ENCODE assay signal across 24 cellular contexts in the genomic region with DNA sequence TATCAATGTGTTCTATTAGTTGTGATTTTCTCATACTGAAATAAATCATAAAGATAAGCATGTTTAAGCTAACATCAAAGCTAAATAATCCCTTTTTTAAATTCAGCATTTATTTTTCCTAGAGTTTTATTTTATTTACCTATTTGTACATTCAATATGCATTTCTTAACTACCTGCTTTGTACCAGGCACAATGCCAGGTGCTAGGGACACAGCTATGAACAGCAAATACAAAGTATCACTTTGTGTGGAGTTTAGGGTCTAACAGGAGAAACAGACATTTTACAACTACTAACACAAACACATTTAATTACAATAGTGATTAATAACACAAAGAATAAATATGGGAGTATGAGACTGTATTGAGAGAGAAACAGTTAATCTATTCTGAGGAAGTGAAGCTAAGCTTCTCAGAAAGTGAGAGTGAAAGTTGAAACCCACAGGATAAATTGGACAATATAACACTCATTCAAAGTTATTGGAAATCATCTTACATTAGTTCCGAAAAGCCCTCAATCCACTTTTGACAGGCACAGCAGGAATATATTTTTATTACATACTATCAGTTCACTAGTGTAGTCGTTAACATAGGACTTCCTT.
A peak's percentile ranks its signal among the peaks of the same experiment; 100 is the strongest.
DNase-seq lines count a peak whose midpoint lies in the region; ATAC-seq, FAIRE-seq and TF ChIP-seq lines count a peak whose summit lies in the region.
"Had no signal": no experiment of that assay in that cellular context is flagged by ENCODE, and none has a peak within 500 bp of the region (broad histone marks: within the 10 kb centered on the region; RNA-seq: fewer than 3 reads in every experiment).

No MANE protein-coding gene starts in this region.

- no peaks in the 10 kb centered on the region for H3K9me3 Mint-ChIP-seq in astrocyte (ENCODE audit: unreplicated experiment)

- no peaks in the 10 kb centered on the region for H3K79me2 ChIP-seq in astrocyte (ENCODE audit: insufficient read depth, low read length)

- intact Hi-C loops in dorsolateral prefrontal cortex (cut with DNase I): no loop called here

- peaks cover 24% of the 10 kb centered on the region for H3K4me1 Mint-ChIP-seq in astrocyte (ENCODE audit: low read depth, unreplicated experiment)
- H3K4me1 Mint-ChIP-seq: B cell; CD4-positive, CD25-positive, alpha-beta regulatory T cell had no signal

- no peak overlapping the region for H3K9ac ChIP-seq in astrocyte (ENCODE audit: low read length)
- H3K9ac ChIP-seq: GM23248 had no signal

- peak; percentile 50 for ATAC-seq in HG03432 (IDR thresholded peaks at IDR 0.05; ENCODE audit: unreplicated experiment)
- no peak for ATAC-seq in GM18858 (IDR thresholded peaks at IDR 0.05; ENCODE audit: unreplicated experiment)
- ATAC-seq: HCT116, Panc1, Right ventricle myocardium inferior had no signal

- peak overlapping the region; percentile 67 for H3K27ac Mint-ChIP-seq in astrocyte (ENCODE audit: unreplicated experiment)
- H3K27ac Mint-ChIP-seq: B cell; CD4-positive, CD25-positive, alpha-beta regulatory T cell had no signal

- no peaks in the 10 kb centered on the region for H3K4me1 ChIP-seq in astrocyte (ENCODE audit: insufficient read depth, low read length)
- H3K4me1 ChIP-seq: Caco-2 had no signal

- no peak overlapping the region for H3K27ac ChIP-seq in astrocyte (ENCODE audit: low read depth, low read length)
- H3K27ac ChIP-seq in dorsolateral prefrontal cortex: no peak overlapping the region
- H3K27ac ChIP-seq: 22Rv1, GM23248, HL-60 had no signal

- H3K36me3 Mint-ChIP-seq in astrocyte (ENCODE audit: low read depth, unreplicated experiment): no peaks in the 10 kb centered on the region
- H3K36me3 Mint-ChIP-seq: CD4-positive, CD25-positive, alpha-beta regulatory T cell had no signal

- no peak for TF ChIP-seq POLR2A in H54 (IDR thresholded peaks at IDR 0.05; ENCODE audit: low read depth, low read length)

- no peaks in the 10 kb centered on the region for H3K27me3 Mint-ChIP-seq in astrocyte (ENCODE audit: low read depth, unreplicated experiment)
- H3K27me3 Mint-ChIP-seq: B cell; CD4-positive, CD25-positive, alpha-beta regulatory T cell had no signal

- H3K4me2 ChIP-seq in astrocyte (ENCODE audit: low read length): no peak overlapping the region

- no peaks in the 10 kb centered on the region for H3K9me3 ChIP-seq in astrocyte (ENCODE audit: insufficient read depth, low read depth, low read length)
- H3K9me3 ChIP-seq: Caco-2 had no signal

- TF ChIP-seq CTCF in astrocyte (IDR thresholded peaks at IDR 0.05; ENCODE audit: insufficient read depth, low read depth, low read length): no peak
- TF ChIP-seq CTCF in dorsolateral prefrontal cortex (IDR thresholded peaks at IDR 0.05 in 54 of 56, conservative IDR thresholded peaks at IDR 0.05 in 2 of 56; ENCODE audit: low read depth in 1 of 56, partially characterized antibody in 56 of 56): no peak

- H3K4me3 ChIP-seq in astrocyte (ENCODE audit: insufficient read depth, low read depth, low read length): no peak overlapping the region
- H3K4me3 ChIP-seq in dorsolateral prefrontal cortex: no peak overlapping the region
- H3K4me3 ChIP-seq: GM23248 had no signal

- no peaks in the 10 kb centered on the region for H4K20me1 ChIP-seq in astrocyte (ENCODE audit: insufficient read depth, low read length)

- H3K27me3 ChIP-seq in astrocyte (ENCODE audit: insufficient read depth, low read length) (no peaks in the 10 kb centered on the region), dorsolateral prefrontal cortex (no peaks in the 10 kb centered on the region)

- FAIRE-seq in H54 (lab: Jason Lieb, UNC) (peak; percentile 30), astrocyte (lab: Jason Lieb, UNC) (no peak)
- FAIRE-seq: HTR-8/SVneo had no signal

- peak; percentile 4 for DNase-seq in NCI-H1105 treated with DMSO at 0.1 percent for 48 hours (lab: John Stamatoyannopoulos, UW)
- DNase-seq in NCI-H1105 (lab: John Stamatoyannopoulos, UW): no peak
- DNase-seq in H54 (ENCODE audit: insufficient read length, low spot score): no peak
- DNase-seq in astrocyte (ENCODE audit: low read depth): no peak
- DNase-seq in hypothalamus (lab: John Stamatoyannopoulos, UW): no peak
- DNase-seq in dorsolateral prefrontal cortex: no peak
- DNase-seq: Caco-2; CD4-positive, CD25-positive, alpha-beta regulatory T cell; DMS153; EL; GM23248; NCI-H1436; NCI-H2029 treated with DMSO at 0.1 percent for 48 hours; NCI-H2171 treated with DMSO at 0.1 percent for 48 hours; NCI-H446 treated with DMSO at 0.1 percent for 48 hours had no signal

- no peak overlapping the region for H2AFZ ChIP-seq in astrocyte (ENCODE audit: low read depth, low read length)
- H2AFZ ChIP-seq: GM23248 had no signal

- H3K36me3 ChIP-seq in astrocyte (ENCODE audit: insufficient read depth, low read length): no peaks in the 10 kb centered on the region

- H3K4me3 Mint-ChIP-seq in astrocyte (ENCODE audit: unreplicated experiment): no peak overlapping the region
- H3K4me3 Mint-ChIP-seq: B cell; CD4-positive, CD25-positive, alpha-beta regulatory T cell had no signal
